Comparison of ENCODE assay signal across 8 cellular contexts in the genomic region with DNA sequence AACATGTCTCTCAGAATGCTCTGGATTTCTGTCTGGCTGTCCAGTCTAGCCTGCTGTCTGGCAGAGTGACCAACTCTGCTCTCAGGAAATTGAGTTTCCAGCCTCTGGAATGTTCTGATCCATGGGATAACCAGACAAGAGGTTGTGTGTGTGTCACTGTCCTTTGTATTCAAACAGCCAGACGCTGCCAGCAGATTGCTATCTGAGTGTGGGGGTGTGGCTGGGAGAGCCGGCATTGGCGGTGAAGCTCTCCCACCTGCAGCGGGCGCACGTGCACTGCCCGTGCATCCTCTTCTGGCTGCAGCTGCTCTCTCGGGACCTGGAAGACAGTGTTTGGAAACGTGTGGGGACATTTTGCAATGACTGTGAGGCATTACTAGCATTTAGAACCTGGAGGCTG. TPM values are rescaled to one million over a fixed set of nuclear protein-coding genes. Genes with fewer than 3 reads are reported as not detected.
DNase-seq lines count a peak whose midpoint lies in the region; ATAC-seq and TF ChIP-seq lines count a peak whose summit lies in the region.

No MANE protein-coding gene starts in this region.

- no peak for TF ChIP-seq CTCF in fibroblast of villous mesenchyme (IDR thresholded peaks at IDR 0.05; ENCODE audit: insufficient read depth, low read depth, low read length)
- peak; percentile 50 for TF ChIP-seq CTCF in parathyroid adenoma (IDR thresholded peaks at IDR 0.05)

- H3K9me3 ChIP-seq in Karpas-422 (ENCODE audit: low read length): no peaks in the 10 kb centered on the region
- no peaks in the 10 kb centered on the region for H3K9me3 ChIP-seq in parathyroid adenoma (ENCODE audit: control insufficient read depth, low read length)

- H3K4me1 ChIP-seq in Karpas-422 (ENCODE audit: low read length) (no peaks in the 10 kb centered on the region), parathyroid adenoma (no peaks in the 10 kb centered on the region)

- H3K9me2 ChIP-seq in Karpas-422 (replicated peaks; ENCODE audit: insufficient read depth, low read length): no peaks in the 10 kb centered on the region

- ATAC-seq in HG02884 (IDR thresholded peaks at IDR 0.05; ENCODE audit: unreplicated experiment): no peak
- no peak for ATAC-seq in HG03354 (IDR thresholded peaks at IDR 0.05; ENCODE audit: poor library complexity, severe bottlenecking, unreplicated experiment)
- no peak for ATAC-seq in GM21825 (IDR thresholded peaks at IDR 0.05; ENCODE audit: unreplicated experiment)

- H3K27ac ChIP-seq in Karpas-422 (ENCODE audit: low read length) (no peak overlapping the region), parathyroid adenoma (no peak overlapping the region)

- H3K27me3 ChIP-seq in Karpas-422 (ENCODE audit: low read length) (no peaks in the 10 kb centered on the region), parathyroid adenoma (ENCODE audit: control insufficient read depth, insufficient read depth, low read length) (no peaks in the 10 kb centered on the region)

- no peaks in the 10 kb centered on the region for H3K36me3 ChIP-seq in Karpas-422 (ENCODE audit: insufficient read depth, low read length)
- no peaks in the 10 kb centered on the region for H3K36me3 ChIP-seq in parathyroid adenoma (ENCODE audit: control insufficient read depth, insufficient read depth, low read length)

- no peak overlapping the region for H3K4me2 ChIP-seq in Karpas-422 (ENCODE audit: low read depth, low read length, poor library complexity, severe bottlenecking)
- no peak overlapping the region for H3K4me2 ChIP-seq in parathyroid adenoma (ENCODE audit: low read length)

- H4K20me1 ChIP-seq in Karpas-422 (ENCODE audit: insufficient read depth, low read depth, low read length): no peaks in the 10 kb centered on the region

- DNase-seq in DMS53 (lab: John Stamatoyannopoulos, UW) (peak; percentile 97), Karpas-422 (peak; percentile 63), fibroblast of villous mesenchyme (ENCODE audit: low read depth) (peak; percentile 18)

- H2AFZ ChIP-seq in Karpas-422 (ENCODE audit: low read length): no peak overlapping the region
- no peak overlapping the region for H2AFZ ChIP-seq in parathyroid adenoma

- H3K79me2 ChIP-seq in Karpas-422 (ENCODE audit: low read length): no peaks in the 10 kb centered on the region
- H3K79me2 ChIP-seq in parathyroid adenoma: no peaks in the 10 kb centered on the region

- H3K4me3 ChIP-seq in Karpas-422 (ENCODE audit: low read length) (no peak overlapping the region), fibroblast of villous mesenchyme (ENCODE audit: low read depth, low read length) (no peak overlapping the region), parathyroid adenoma (ENCODE audit: low read depth, low read length) (no peak overlapping the region)

- H3K9ac ChIP-seq in Karpas-422 (ENCODE audit: low read length) (no peak overlapping the region), parathyroid adenoma (no peak overlapping the region)

TF ChIP-seq in PFSK-1, 5 proteins besides CTCF, POLR2A, EP300 and RAD21:
- TF ChIP-seq, protein P1, sequence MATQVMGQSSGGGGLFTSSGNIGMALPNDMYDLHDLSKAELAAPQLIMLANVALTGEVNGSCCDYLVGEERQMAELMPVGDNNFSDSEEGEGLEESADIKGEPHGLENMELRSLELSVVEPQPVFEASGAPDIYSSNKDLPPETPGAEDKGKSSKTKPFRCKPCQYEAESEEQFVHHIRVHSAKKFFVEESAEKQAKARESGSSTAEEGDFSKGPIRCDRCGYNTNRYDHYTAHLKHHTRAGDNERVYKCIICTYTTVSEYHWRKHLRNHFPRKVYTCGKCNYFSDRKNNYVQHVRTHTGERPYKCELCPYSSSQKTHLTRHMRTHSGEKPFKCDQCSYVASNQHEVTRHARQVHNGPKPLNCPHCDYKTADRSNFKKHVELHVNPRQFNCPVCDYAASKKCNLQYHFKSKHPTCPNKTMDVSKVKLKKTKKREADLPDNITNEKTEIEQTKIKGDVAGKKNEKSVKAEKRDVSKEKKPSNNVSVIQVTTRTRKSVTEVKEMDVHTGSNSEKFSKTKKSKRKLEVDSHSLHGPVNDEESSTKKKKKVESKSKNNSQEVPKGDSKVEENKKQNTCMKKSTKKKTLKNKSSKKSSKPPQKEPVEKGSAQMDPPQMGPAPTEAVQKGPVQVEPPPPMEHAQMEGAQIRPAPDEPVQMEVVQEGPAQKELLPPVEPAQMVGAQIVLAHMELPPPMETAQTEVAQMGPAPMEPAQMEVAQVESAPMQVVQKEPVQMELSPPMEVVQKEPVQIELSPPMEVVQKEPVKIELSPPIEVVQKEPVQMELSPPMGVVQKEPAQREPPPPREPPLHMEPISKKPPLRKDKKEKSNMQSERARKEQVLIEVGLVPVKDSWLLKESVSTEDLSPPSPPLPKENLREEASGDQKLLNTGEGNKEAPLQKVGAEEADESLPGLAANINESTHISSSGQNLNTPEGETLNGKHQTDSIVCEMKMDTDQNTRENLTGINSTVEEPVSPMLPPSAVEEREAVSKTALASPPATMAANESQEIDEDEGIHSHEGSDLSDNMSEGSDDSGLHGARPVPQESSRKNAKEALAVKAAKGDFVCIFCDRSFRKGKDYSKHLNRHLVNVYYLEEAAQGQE (IDR thresholded peaks at IDR 0.05; ENCODE audit: insufficient read depth in 1 of 2, low read depth in 2 of 2, low read length in 2 of 2): peak; percentile 49 to 76; a peak in 3 of 4 replicates
- TF ChIP-seq SIN3A (IDR thresholded peaks at IDR 0.05; ENCODE audit: borderline replicate concordance, insufficient read depth, low read length) (peak; percentile 90; the same call in 1 of the 2 replicates), TAF1 (IDR thresholded peaks at IDR 0.05; ENCODE audit: borderline replicate concordance, insufficient read depth, low read length) (0 out of 2 replicates have a peak, but pooled peaks have one; percentile 30), FOXP2 (optimal IDR thresholded peaks at IDR 0.05; ENCODE audit: borderline replicate concordance, extremely low read depth, extremely low read length, insufficient read depth) (peak; percentile 94), POLR2AphosphoS5 (IDR thresholded peaks at IDR 0.05; ENCODE audit: low read depth, low read length) (no peak)

RNA-seq across cellular contexts. Expression of gene PKP1, which starts 26.1 kb away (rescaled TPM):
- total RNA-seq in Karpas-422 (2014; rRNA removed; shearing (Covaris generic); ENCODE audit: low replicate concordance): not detected in 2 replicates
- not detected for polyA plus RNA-seq in PFSK-1 (2012; ENCODE audit: insufficient read length, low read depth)
- under 0.01 TPM in 1 of 2 replicates, not detected in the other for total RNA-seq in fibroblast of villous mesenchyme

Comparison
In these comparisons a context has a peak if more than half of its experiments do, and no peak if none do; other contexts are left out.
1. DNase-seq: peak in every context shown above with its lines; median percentile 97 in DMS53; 63 in Karpas-422; 18 in fibroblast of villous mesenchyme.